In the genomic region with DNA sequence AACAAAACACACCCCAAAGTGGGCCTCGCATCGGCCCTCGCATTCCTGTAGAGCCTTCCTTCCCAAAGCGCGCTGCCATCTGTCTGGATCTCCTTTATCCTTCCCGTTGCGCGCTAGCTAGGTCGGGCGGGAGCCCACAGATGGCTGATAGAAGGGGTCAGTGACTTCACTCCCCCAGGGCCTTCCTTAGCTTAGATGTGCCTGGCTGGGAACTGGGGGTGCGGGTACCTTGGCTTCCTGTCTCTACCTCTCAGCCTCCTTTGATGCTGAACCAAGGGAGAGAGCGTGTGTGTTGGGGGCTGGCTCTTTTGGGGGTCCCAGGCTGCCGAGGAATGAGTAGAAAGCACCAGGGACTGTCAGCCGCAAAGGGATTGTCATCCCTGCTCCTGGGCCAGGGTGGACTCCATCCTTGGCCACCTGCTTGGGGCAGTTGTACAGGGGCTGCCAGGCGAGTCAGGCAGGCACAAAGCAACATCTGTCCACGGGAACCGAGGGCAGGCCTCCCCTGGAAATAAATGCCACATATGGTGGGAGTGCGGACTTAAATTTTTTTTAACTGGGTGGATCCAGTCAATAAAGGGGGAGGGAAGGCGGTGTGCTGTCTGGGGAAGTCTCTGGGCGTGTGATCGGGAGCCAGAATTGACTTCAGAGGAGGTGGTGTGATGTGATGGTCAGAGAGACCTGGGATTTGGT, we compare ENCODE assay signal across 9 cellular contexts. TPM values are rescaled to one million over a fixed set of nuclear protein-coding genes. Genes with fewer than 3 reads are reported as not detected.
A peak's percentile ranks its signal among the peaks of the same experiment; 100 is the strongest.
DNase-seq lines count a peak whose midpoint lies in the region; ATAC-seq and TF ChIP-seq lines count a peak whose summit lies in the region.
"Had no signal": no experiment of that assay in that cellular context is flagged by ENCODE, and none has a peak within 500 bp of the region (broad histone marks: within the 10 kb centered on the region; RNA-seq: fewer than 3 reads in every experiment).

No MANE protein-coding gene starts in this region.

- H3K27me3 Mint-ChIP-seq in activated CD4-positive, alpha-beta T cell treated with anti-CD3 and anti-CD28 coated beads, Interleukin-2, amount 10 ng/mL, durations not matched to agents 24 days and 14 days, result peaks cover 14% of the 10 kb centered on the region

- TF ChIP-seq POLR2A in stomach (IDR thresholded peaks at IDR 0.05), result no peak

- peak overlapping the region; percentile 92 for H3K4me3 Mint-ChIP-seq in activated CD4-positive, alpha-beta T cell treated with anti-CD3 and anti-CD28 coated beads, Interleukin-2, amount 10 ng/mL, durations not matched to agents 24 days and 14 days

- H3K27me3 ChIP-seq in iPS-18a (ENCODE audit: control insufficient read depth, insufficient read depth, low read length), result peaks cover 54% of the 10 kb centered on the region
- H3K27me3 ChIP-seq in stomach, result no peaks in the 10 kb centered on the region

- H3K27ac Mint-ChIP-seq in activated CD4-positive, alpha-beta T cell treated with anti-CD3 and anti-CD28 coated beads, Interleukin-2, amount 10 ng/mL, durations not matched to agents 24 days and 14 days, result peak overlapping the region; percentile 93

- no peak overlapping the region for H3K27ac ChIP-seq in iPS-18a (ENCODE audit: low read length)
- peak overlapping the region; percentile 93 to 98 (median 94) for H3K27ac ChIP-seq in stomach
- H3K27ac ChIP-seq: C4-2B had no signal

- peaks cover 60% of the 10 kb centered on the region for H3K4me1 Mint-ChIP-seq in activated CD4-positive, alpha-beta T cell treated with anti-CD3 and anti-CD28 coated beads, Interleukin-2, amount 10 ng/mL, durations not matched to agents 24 days and 14 days

- H3K36me3 Mint-ChIP-seq in activated CD4-positive, alpha-beta T cell treated with anti-CD3 and anti-CD28 coated beads, Interleukin-2, amount 10 ng/mL, durations not matched to agents 24 days and 14 days (ENCODE audit: low read depth), result peaks cover 37% of the 10 kb centered on the region

- H3K36me3 ChIP-seq in iPS-18a (ENCODE audit: control insufficient read depth, low read depth, low read length), result no peaks in the 10 kb centered on the region
- peaks cover 0 to 10% (median 6%) of the 10 kb centered on the region in 4 donors for H3K36me3 ChIP-seq in stomach

- TF ChIP-seq CTCF in stomach (IDR thresholded peaks at IDR 0.05), result no peak

- ATAC-seq in GM21717 (IDR thresholded peaks at IDR 0.05; ENCODE audit: unreplicated experiment) (no peak), HG03571 (IDR thresholded peaks at IDR 0.05; ENCODE audit: unreplicated experiment) (no peak)

- intact Hi-C loops in activated CD4-positive, alpha-beta T cell treated with anti-CD3 and anti-CD28 coated beads, Interleukin-2, amount 10 ng/mL, durations not matched to agents 24 days and 14 days (cut with micrococcal nuclease), result loop anchor here (1.0 to 5.0 kb wide), 7 partner anchors 18 to 185 kb away; a partner anchor contains a TSS
- intact Hi-C loops in stomach (cut with DNase I; ENCODE audit: low total_unique reads), result loop anchor here (10.0 kb wide), 1 partner anchor 57 kb away; no protein-coding TSS in a partner anchor

- no peaks in the 10 kb centered on the region for H3K9me3 ChIP-seq in iPS-18a (ENCODE audit: control insufficient read depth, low read depth, low read length)
- no peaks in the 10 kb centered on the region for H3K9me3 ChIP-seq in stomach

- peak overlapping the region; percentile 61 for H3K9ac ChIP-seq in iPS-18a (ENCODE audit: low read length)

- peak; percentile 80 for DNase-seq in activated CD4-positive, alpha-beta T cell treated with anti-CD3 and anti-CD28 coated beads, Interleukin-2, amount 10 ng/mL, durations not matched to agents 24 days and 14 days
- no peak for DNase-seq in activated CD4-positive, alpha-beta T cell treated with anti-CD3 and anti-CD28 coated beads, Interleukin-2, amount 50 U/mL, for 48 hours
- DNase-seq in activated naive CD4-positive, alpha-beta T cell treated with anti-CD3 and anti-CD28 coated beads, Interleukin-2, amount 50 U/mL, for 16 hours, result peak; percentile 14
- DNase-seq in stomach, result no peak
- DNase-seq in inferior parietal cortex (ENCODE audit: extremely low spot score), result no peak

- 11 to 16% (median 14%) methylated on average over 15 to 21 of the region's 21 CpGs for WGBS in stomach, 5 donors

- H3K4me1 ChIP-seq in iPS-18a (ENCODE audit: control insufficient read depth, low read depth, low read length) (peaks cover 34% of the 10 kb centered on the region), stomach (peaks cover 63 to 83% (median 70%) of the 10 kb centered on the region in 4 donors)

- TF ChIP-seq EP300 in stomach (IDR thresholded peaks at IDR 0.05), result no peak

- peaks cover 1% of the 10 kb centered on the region for H3K9me3 Mint-ChIP-seq in activated CD4-positive, alpha-beta T cell treated with anti-CD3 and anti-CD28 coated beads, Interleukin-2, amount 10 ng/mL, durations not matched to agents 24 days and 14 days

- H3K4me3 ChIP-seq in iPS-18a (ENCODE audit: low read length), result peak overlapping the region; percentile 72
- peak overlapping the region; percentile 61 to 83 (median 72) for H3K4me3 ChIP-seq in stomach

RNA-seq across cellular contexts. Expression of a gene that starts 1.9 kb away (rescaled TPM):
- total RNA-seq in activated CD4-positive, alpha-beta T cell treated with anti-CD3 and anti-CD28 coated beads, Interleukin-2, amount 10 ng/mL, durations not matched to agents 24 days and 14 days, result 59.9 and 61.6 TPM in 2 replicates
- 100 to 1,000 TPM in 1 of 5 donors, 10 to 100 TPM in 4; 22.8 to 103 (median 48.1) TPM for total RNA-seq in stomach
- polyA plus RNA-seq in stomach, result 10 to 100 TPM in 2 of 3 donors, 1 to 10 TPM in 1; 6.8 to 18.2 (median 10.7) TPM

Comparison
In these comparisons a context has a peak if more than half of its experiments do, and no peak if none do; other contexts are left out.
1. DNase-seq: peak in activated CD4-positive, alpha-beta T cell treated with anti-CD3 and anti-CD28 coated beads, Interleukin-2, amount 10 ng/mL, durations not matched to agents 24 days and 14 days (single experiment) and activated naive CD4-positive, alpha-beta T cell treated with anti-CD3 and anti-CD28 coated beads, Interleukin-2, amount 50 U/mL, for 16 hours (single experiment); none in activated CD4-positive, alpha-beta T cell treated with anti-CD3 and anti-CD28 coated beads, Interleukin-2, amount 50 U/mL, for 48 hours (0 of 2), stomach (single experiment) and inferior parietal cortex (single experiment).